In the genomic region with DNA sequence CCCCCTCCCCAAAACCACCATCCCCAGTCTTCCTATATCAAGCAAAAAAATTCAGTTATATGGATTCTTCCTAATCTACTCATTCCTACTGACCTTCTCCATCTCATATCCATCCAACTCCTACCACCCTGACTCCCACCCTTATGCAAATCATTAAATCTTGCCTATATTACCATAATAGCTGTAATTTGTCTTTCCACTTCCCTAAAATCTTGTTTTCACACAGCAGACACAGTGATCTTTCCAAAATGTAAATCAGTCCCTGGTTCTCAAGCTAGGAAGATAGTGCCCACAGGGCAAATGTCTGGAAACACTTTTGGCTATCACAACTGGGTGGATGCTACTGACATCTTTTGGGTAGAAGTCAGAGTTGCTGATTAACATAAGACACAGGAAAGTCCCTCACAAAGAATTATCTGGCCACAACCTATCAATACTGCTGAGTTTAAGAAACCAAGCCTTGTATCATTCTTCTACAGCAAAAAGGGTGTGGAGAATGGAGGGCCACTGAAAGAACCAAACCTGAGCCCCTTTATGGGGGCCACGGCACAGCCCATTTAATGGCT, we compare ENCODE assay signal across 8 cellular contexts. TPM values are rescaled to one million over a fixed set of nuclear protein-coding genes. Genes with fewer than 3 reads are reported as not detected.
DNase-seq lines count a peak whose midpoint lies in the region; ATAC-seq and TF ChIP-seq lines count a peak whose summit lies in the region.

No MANE protein-coding gene starts in this region.

- H3K27me3 Mint-ChIP-seq in activated naive CD8-positive, alpha-beta T cell treated with anti-CD3 and anti-CD28 coated beads for 36 hours: no peaks in the 10 kb centered on the region

- H3K4me3 ChIP-seq in AG04450 (ENCODE audit: low read depth, low read length) (peak overlapping the region; percentile 83), HCT116 (replicated peaks in 1 of 2; ENCODE audit: low read depth in 1 of 2, low read length in 2 of 2) (peak overlapping the region; percentile 82 to 85), liver (ENCODE audit: low read depth in 1 of 3, low read length in 3 of 3) (peak overlapping the region in 1 of 3 donors; percentile 83)

- TF ChIP-seq CTCF in AG04450 (IDR thresholded peaks at IDR 0.05; ENCODE audit: low read depth, low read length): no peak
- TF ChIP-seq CTCF in HCT116 (IDR thresholded peaks at IDR 0.05 in 2 of 3, conservative IDR thresholded peaks at IDR 0.05 in 1 of 3; ENCODE audit: borderline replicate concordance in 1 of 3, insufficient read depth in 1 of 3, low read depth in 2 of 3, low read length in 2 of 3): no peak
- no peak for TF ChIP-seq CTCF in liver (IDR thresholded peaks at IDR 0.05; ENCODE audit: low read depth, low read length, missing input control)
- TF ChIP-seq CTCF in omental fat pad (IDR thresholded peaks at IDR 0.05): no peak
- no peak for TF ChIP-seq CTCF in GM10248 (IDR thresholded peaks at IDR 0.05; ENCODE audit: control extremely low read depth, extremely low read depth, low read depth, missing control alignments)

- no peaks in the 10 kb centered on the region for H3K9me2 ChIP-seq in HCT116 (ENCODE audit: insufficient read depth)

- peaks cover 53% of the 10 kb centered on the region for H3K36me3 Mint-ChIP-seq in activated naive CD8-positive, alpha-beta T cell treated with anti-CD3 and anti-CD28 coated beads for 36 hours

- RAD21 ChIA-PET in HCT116 (lab: Charles Lee; ENCODE audit: low non-redundant PET in 1 of 2, low total read pairs in 2 of 2, uncharacterized antibody in 2 of 2, unreplicated experiment in 2 of 2): no interaction called here

- intact Hi-C loops in HCT116 (cut with micrococcal nuclease): loop anchor here (5.0 kb wide), 1 partner anchor 156 kb away; no protein-coding TSS in a partner anchor

- no TSS peak for BruUV-seq in HCT116 (replicated peaks; lab: Mats Ljungman, UMichigan)

- H3K27me3 ChIP-seq in AG04450 (ENCODE audit: control insufficient read depth, insufficient read depth, low read length) (no peaks in the 10 kb centered on the region), HCT116 (ENCODE audit: insufficient read depth, low read length) (no peaks in the 10 kb centered on the region), liver (ENCODE audit: control insufficient read depth in 4 of 4, insufficient read depth in 4 of 4, low read length in 3 of 4) (no peaks in the 10 kb centered on the region)

- H3K9ac ChIP-seq in HCT116 (ENCODE audit: low read length) (peak overlapping the region; percentile 89), liver (ENCODE audit: low read depth in 1 of 2, low read length in 2 of 2) (peak overlapping the region in 1 of 2 donors; percentile 58)

- peaks cover 8 to 32% of the 10 kb centered on the region in 2 experiments for H3K4me1 ChIP-seq in HCT116 (ENCODE audit: control insufficient read depth in 1 of 2, insufficient read depth in 2 of 2, low read length in 2 of 2)
- peaks cover 12 to 45% (median 42%) of the 10 kb centered on the region in 4 donors for H3K4me1 ChIP-seq in liver (ENCODE audit: control insufficient read depth in 4 of 4, insufficient read depth in 4 of 4, low read length in 3 of 4)

- H2AFZ ChIP-seq in HCT116 (ENCODE audit: low read depth, low read length, poor library complexity, severe bottlenecking): no peak overlapping the region

- H3K27ac ChIP-seq in AG04450 (ENCODE audit: low read depth, low read length) (no peak overlapping the region), HCT116 (ENCODE audit: low read depth, low read length) (no peak overlapping the region), liver (ENCODE audit: low read depth in 1 of 2, low read length in 2 of 2) (peak overlapping the region; percentile 26 to 85)

- peaks cover 3% of the 10 kb centered on the region; the same call in 1 of the 2 replicates for H3K9me3 ChIP-seq in AG04450 (ENCODE audit: control insufficient read depth, insufficient read depth, low read length)
- H3K9me3 ChIP-seq in HCT116 (ENCODE audit: control insufficient read depth in 1 of 2, insufficient read depth in 1 of 2, low read depth in 1 of 2, low read length in 2 of 2): no peaks in the 10 kb centered on the region
- no peaks in the 10 kb centered on the region for H3K9me3 ChIP-seq in liver (ENCODE audit: control insufficient read depth in 4 of 4, low read length in 3 of 4)

- H3K79me2 ChIP-seq in HCT116 (ENCODE audit: insufficient read depth, low read length): peaks cover 56% of the 10 kb centered on the region

- ATAC-seq in HCT116 (no peak), omental fat pad (ENCODE audit: low FRiP score) (no peak), HG03039 (IDR thresholded peaks at IDR 0.05; ENCODE audit: unreplicated experiment) (no peak)

- H3K27ac Mint-ChIP-seq in activated naive CD8-positive, alpha-beta T cell treated with anti-CD3 and anti-CD28 coated beads for 36 hours: peak overlapping the region; percentile 93

- peaks cover 60% of the 10 kb centered on the region for H3K4me1 Mint-ChIP-seq in activated naive CD8-positive, alpha-beta T cell treated with anti-CD3 and anti-CD28 coated beads for 36 hours

- WGBS in liver: 87% methylated on average over 1 of the region's 1 CpG

- no peak for DNase-seq in AG04450 (ENCODE audit: low read depth, low spot score)
- DNase-seq in HCT116 (ENCODE audit: low read depth, low spot score): no peak
- no peak for DNase-seq in activated naive CD8-positive, alpha-beta T cell treated with anti-CD3 and anti-CD28 coated beads for 36 hours
- no peak for DNase-seq in omental fat pad (ENCODE audit: low spot score)
- DNase-seq in NCI-H82 treated with DMSO at 0.1 percent for 48 hours (lab: John Stamatoyannopoulos, UW; ENCODE audit: unreplicated experiment): no peak
- DNase-seq in GM10248 (ENCODE audit: extremely low spot score): no peak

- H3K9me3 Mint-ChIP-seq in activated naive CD8-positive, alpha-beta T cell treated with anti-CD3 and anti-CD28 coated beads for 36 hours: no peaks in the 10 kb centered on the region

- H4K20me1 ChIP-seq in HCT116 (ENCODE audit: insufficient read depth): no peaks in the 10 kb centered on the region; the same call in 1 of the 2 replicates

- H3K36me3 ChIP-seq in HCT116 (ENCODE audit: control insufficient read depth in 1 of 2, insufficient read depth in 2 of 2, low read length in 2 of 2) (peaks cover 4 to 17% of the 10 kb centered on the region in 2 experiments; a peak in 2 of 4 replicates), liver (ENCODE audit: control insufficient read depth in 4 of 4, insufficient read depth in 3 of 4, low read depth in 1 of 4, low read length in 3 of 4) (peaks cover 0 to 11% (median 5%) of the 10 kb centered on the region in 4 donors)

- peak overlapping the region; percentile 84 for H3K4me3 Mint-ChIP-seq in activated naive CD8-positive, alpha-beta T cell treated with anti-CD3 and anti-CD28 coated beads for 36 hours

- H3K4me2 ChIP-seq in HCT116 (ENCODE audit: low read length): peak overlapping the region; percentile 76

- TF ChIP-seq RAD21 in HCT116 (IDR thresholded peaks at IDR 0.05; ENCODE audit: low read depth) (no peak), liver (IDR thresholded peaks at IDR 0.05) (no peak)

- CTCF ChIA-PET in AG04450 (lab: Charles Lee): interaction anchor here (4.0 kb wide), 1 partner anchor 8 kb away, joined by 17 read pairs; a partner anchor contains a TSS
- CTCF ChIA-PET in HCT116 (lab: Charles Lee): no interaction called here
- CTCF ChIA-PET in GM10248 (lab: Yijun Ruan, JAX): interaction anchor here (1.0 to 3.1 kb wide), 3 partner anchors 8 to 193 kb away, joined by 3 to 12 read pairs (median 4); a partner anchor contains a TSS

- POLR2A ChIA-PET in AG04450 (lab: Yijun Ruan, JAX) (interaction anchor here (2.5 kb wide), 1 partner anchor 8 kb away, joined by 42 read pairs; a partner anchor contains a TSS), HCT116 (lab: Charles Lee) (interaction anchor here (0.7 kb wide), 1 partner anchor 53 kb away, joined by 5 read pairs; no protein-coding TSS in a partner anchor), GM10248 (lab: Yijun Ruan, JAX) (interaction anchor here (0.6 kb wide), 2 partner anchors 181 to 1006 kb away, joined by 3 to 8 read pairs; no protein-coding TSS in a partner anchor)

- TF ChIP-seq POLR2A in HCT116 (IDR thresholded peaks at IDR 0.05; ENCODE audit: borderline replicate concordance, extremely low read depth, insufficient read depth, insufficient read length): no peak

TF ChIP-seq in HCT116, 20 proteins besides CTCF, POLR2A, EP300 and RAD21 (continues in another document):
- no peak for TF ChIP-seq FOSL1 (IDR thresholded peaks at IDR 0.05; ENCODE audit: low read depth)
- no peak for TF ChIP-seq POLR2AphosphoS5 (IDR thresholded peaks at IDR 0.05; ENCODE audit: low read depth, low read length)

TF ChIP-seq in liver, 16 proteins besides CTCF, POLR2A, EP300 and RAD21 (continues in another document):
- TF ChIP-seq YY1 (IDR thresholded peaks at IDR 0.05) (no peak), TAF1 (conservative IDR thresholded peaks at IDR 0.05) (no peak)

RNA-seq across cellular contexts. Expression of a gene that starts 1.4 kb away (rescaled TPM):
- polyA plus RNA-seq in AG04450 (2011; rRNA removed) (52.3 and 52.8 TPM in 2 replicates), liver (10 to 100 TPM; 20.9 to 41.1 TPM)
- 32.4 and 35.9 TPM in 2 replicates for polyA minus RNA-seq in AG04450 (2011; rRNA and poly(A)+ RNA removed)
- total RNA-seq in HCT116 (2021; ENCODE audit: unreplicated experiment) (41.7 TPM), liver (10 to 100 TPM; 12.9 to 18.7 TPM), omental fat pad (10 to 100 TPM; 18.1 to 44.2 (median 24.3) TPM)
- polyA plus RNA-seq in HCT116 (2012): 37.3 and 37.7 TPM in 2 replicates
- total RNA-seq in activated naive CD8-positive, alpha-beta T cell treated with anti-CD3 and anti-CD28 coated beads for 36 hours: 10 to 100 TPM; 54.6 to 60.6 TPM

RNA-seq across cellular contexts. Expression of a gene that starts 8.4 kb away (rescaled TPM):
- polyA plus RNA-seq in AG04450 (2011; rRNA removed) (1.7 and 2.8 TPM in 2 replicates), liver (10 to 100 TPM; 14.6 to 55.8 TPM)
- polyA minus RNA-seq in AG04450 (2011; rRNA and poly(A)+ RNA removed): 0.70 and 1.7 TPM in 2 replicates
- total RNA-seq in HCT116 (2021; ENCODE audit: unreplicated experiment) (6.0 TPM), liver (1 to 10 TPM; 1.4 to 1.5 TPM), omental fat pad (10 to 100 TPM; 22.9 to 35.7 (median 31.5) TPM)
- polyA plus RNA-seq in HCT116 (2012): 6.8 and 9.1 TPM in 2 replicates
- total RNA-seq in activated naive CD8-positive, alpha-beta T cell treated with anti-CD3 and anti-CD28 coated beads for 36 hours: 10 to 100 TPM; 13.9 to 15.5 TPM

RNA-seq across cellular contexts. Expression of a gene that starts 8.6 kb away (rescaled TPM):
- 13.6 and 14.9 TPM in 2 replicates for polyA plus RNA-seq in AG04450 (2011; rRNA removed)
- 19.0 and 21.2 TPM in 2 replicates for polyA minus RNA-seq in AG04450 (2011; rRNA and poly(A)+ RNA removed)
- total RNA-seq in HCT116 (2021; ENCODE audit: unreplicated experiment): 28.4 TPM
- 20.2 and 23.1 TPM in 2 replicates for polyA plus RNA-seq in HCT116 (2012)
- total RNA-seq in activated naive CD8-positive, alpha-beta T cell treated with anti-CD3 and anti-CD28 coated beads for 36 hours: 10 to 100 TPM; 17.5 to 17.8 TPM
- total RNA-seq in liver: 10 to 100 TPM in 1 of 2 donors, 1 to 10 TPM in 1; 4.6 to 29.1 TPM
- polyA plus RNA-seq in liver: 10 to 100 TPM; 10.1 to 40.5 TPM
- total RNA-seq in omental fat pad: 10 to 100 TPM; 13.5 to 55.9 (median 33.2) TPM

RNA-seq across cellular contexts. Expression of a gene that starts 8.8 kb away (rescaled TPM):
- polyA plus RNA-seq in AG04450 (2011; rRNA removed) (63.4 and 86.2 TPM in 2 replicates), liver (10 to 100 TPM; 21.7 to 37.0 TPM)
- polyA minus RNA-seq in AG04450 (2011; rRNA and poly(A)+ RNA removed): 54.9 and 63.6 TPM in 2 replicates
- total RNA-seq in HCT116 (2021; ENCODE audit: unreplicated experiment) (37.5 TPM), liver (10 to 100 TPM; 17.5 to 31.5 TPM), omental fat pad (10 to 100 TPM; 25.1 to 55.1 (median 38.1) TPM)
- polyA plus RNA-seq in HCT116 (2012): 43.5 and 45.4 TPM in 2 replicates
- total RNA-seq in activated naive CD8-positive, alpha-beta T cell treated with anti-CD3 and anti-CD28 coated beads for 36 hours: 100 to 1,000 TPM in 1 of 2 experiments, 10 to 100 TPM in 1; 97.4 to 100 TPM

Comparison
In these comparisons a context has a peak if more than half of its experiments do, and no peak if none do; other contexts are left out.
1. H3K27ac ChIP-seq: peak in liver (2 of 2); none in AG04450 (single experiment) and HCT116 (single experiment).